In the genomic region with DNA sequence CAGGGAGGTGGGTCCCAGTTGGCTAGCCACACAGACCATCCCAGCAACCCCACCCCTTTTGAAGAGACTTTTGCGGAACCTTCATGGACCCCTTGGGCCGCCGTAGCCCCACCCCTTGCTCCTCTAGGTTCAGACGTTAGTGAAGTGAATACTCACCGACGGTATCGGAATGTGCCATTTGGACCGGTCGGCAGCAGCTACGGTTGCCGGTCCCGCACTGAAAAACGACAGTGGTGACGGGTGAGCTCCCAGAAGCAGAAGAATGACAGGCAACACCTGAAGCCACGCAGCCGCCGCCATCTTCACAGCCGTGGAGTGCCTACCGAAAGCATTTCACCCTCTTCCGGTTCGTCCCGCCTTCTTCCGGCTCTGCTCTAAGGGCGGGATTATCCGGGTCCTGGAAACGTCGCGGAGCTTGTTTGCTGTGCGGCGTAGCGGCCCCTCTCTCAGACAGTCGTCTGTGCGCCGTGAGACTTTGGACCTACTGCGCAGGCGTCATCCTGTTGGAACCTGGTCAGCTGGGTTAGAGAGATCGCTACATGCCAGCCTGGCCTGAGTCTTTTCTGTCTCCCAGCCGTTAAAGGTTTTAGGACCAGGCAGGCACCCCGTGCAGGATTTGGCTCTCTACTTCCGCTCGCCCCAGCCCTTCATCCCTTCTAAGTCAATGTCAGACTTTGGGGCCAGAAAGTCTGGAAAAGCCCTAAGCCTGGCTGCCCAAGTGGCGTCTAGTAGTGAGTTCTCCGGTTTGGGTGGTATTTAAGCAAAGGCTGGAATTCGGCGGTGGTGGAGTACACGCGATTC, we compare ENCODE assay signal across 8 cellular contexts. TPM values are rescaled to one million over a fixed set of nuclear protein-coding genes. Genes with fewer than 3 reads are reported as not detected.
DNase-seq lines count a peak whose midpoint lies in the region; ATAC-seq, FAIRE-seq and TF ChIP-seq lines count a peak whose summit lies in the region.

A gene with protein sequence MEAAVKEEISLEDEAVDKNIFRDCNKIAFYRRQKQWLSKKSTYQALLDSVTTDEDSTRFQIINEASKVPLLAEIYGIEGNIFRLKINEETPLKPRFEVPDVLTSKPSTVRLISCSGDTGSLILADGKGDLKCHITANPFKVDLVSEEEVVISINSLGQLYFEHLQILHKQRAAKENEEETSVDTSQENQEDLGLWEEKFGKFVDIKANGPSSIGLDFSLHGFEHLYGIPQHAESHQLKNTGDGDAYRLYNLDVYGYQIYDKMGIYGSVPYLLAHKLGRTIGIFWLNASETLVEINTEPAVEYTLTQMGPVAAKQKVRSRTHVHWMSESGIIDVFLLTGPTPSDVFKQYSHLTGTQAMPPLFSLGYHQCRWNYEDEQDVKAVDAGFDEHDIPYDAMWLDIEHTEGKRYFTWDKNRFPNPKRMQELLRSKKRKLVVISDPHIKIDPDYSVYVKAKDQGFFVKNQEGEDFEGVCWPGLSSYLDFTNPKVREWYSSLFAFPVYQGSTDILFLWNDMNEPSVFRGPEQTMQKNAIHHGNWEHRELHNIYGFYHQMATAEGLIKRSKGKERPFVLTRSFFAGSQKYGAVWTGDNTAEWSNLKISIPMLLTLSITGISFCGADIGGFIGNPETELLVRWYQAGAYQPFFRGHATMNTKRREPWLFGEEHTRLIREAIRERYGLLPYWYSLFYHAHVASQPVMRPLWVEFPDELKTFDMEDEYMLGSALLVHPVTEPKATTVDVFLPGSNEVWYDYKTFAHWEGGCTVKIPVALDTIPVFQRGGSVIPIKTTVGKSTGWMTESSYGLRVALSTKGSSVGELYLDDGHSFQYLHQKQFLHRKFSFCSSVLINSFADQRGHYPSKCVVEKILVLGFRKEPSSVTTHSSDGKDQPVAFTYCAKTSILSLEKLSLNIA (N-terminal part only) (plus strand): TSS at position 103 of the 801 bp plus-strand sequence. CDS start 1,281 bp downstream, outside the sequence.
A gene with protein sequence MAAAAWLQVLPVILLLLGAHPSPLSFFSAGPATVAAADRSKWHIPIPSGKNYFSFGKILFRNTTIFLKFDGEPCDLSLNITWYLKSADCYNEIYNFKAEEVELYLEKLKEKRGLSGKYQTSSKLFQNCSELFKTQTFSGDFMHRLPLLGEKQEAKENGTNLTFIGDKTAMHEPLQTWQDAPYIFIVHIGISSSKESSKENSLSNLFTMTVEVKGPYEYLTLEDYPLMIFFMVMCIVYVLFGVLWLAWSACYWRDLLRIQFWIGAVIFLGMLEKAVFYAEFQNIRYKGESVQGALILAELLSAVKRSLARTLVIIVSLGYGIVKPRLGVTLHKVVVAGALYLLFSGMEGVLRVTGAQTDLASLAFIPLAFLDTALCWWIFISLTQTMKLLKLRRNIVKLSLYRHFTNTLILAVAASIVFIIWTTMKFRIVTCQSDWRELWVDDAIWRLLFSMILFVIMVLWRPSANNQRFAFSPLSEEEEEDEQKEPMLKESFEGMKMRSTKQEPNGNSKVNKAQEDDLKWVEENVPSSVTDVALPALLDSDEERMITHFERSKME (minus strand): TSS at position 335 of the 801 bp plus-strand sequence. CDS start 35 bp downstream, at position 300.

- TF ChIP-seq POLR2A in esophagus muscularis mucosa (IDR thresholded peaks at IDR 0.05; ENCODE audit: low read depth), result peak; percentile 74

- H3K4me3 Mint-ChIP-seq in activated T-cell treated with anti-CD3 and anti-CD28 coated beads, Interleukin-2, amount 50 U/mL, for 72 hours, result peak within 1 kb of the TSS; percentile 92 to 96

- H3K4me1 ChIP-seq in esophagus muscularis mucosa (peaks cover 45 to 66% (median 58%) of the 10 kb centered on the region in 4 donors), muscle layer of duodenum (ENCODE audit: control insufficient read depth in 1 of 2, insufficient read depth in 2 of 2, low read length in 2 of 2) (peaks cover 22 to 39% of the 10 kb centered on the region in 2 donors)

- H3K4me1 Mint-ChIP-seq in activated T-cell treated with anti-CD3 and anti-CD28 coated beads, Interleukin-2, amount 50 U/mL, for 72 hours (ENCODE audit: low read depth), result peaks cover 62% of the 10 kb centered on the region

- H3K27ac Mint-ChIP-seq in activated T-cell treated with anti-CD3 and anti-CD28 coated beads, Interleukin-2, amount 50 U/mL, for 72 hours, result peak within 1 kb of the TSS; percentile 97

- H3K27me3 ChIP-seq in esophagus muscularis mucosa (no peaks in the 10 kb centered on the region), muscle layer of duodenum (ENCODE audit: low read depth, low read length) (no peaks in the 10 kb centered on the region)

- peak in 1 of 3 experiments; percentile 3 for TF ChIP-seq CTCF in esophagus muscularis mucosa (IDR thresholded peaks at IDR 0.05)

- DNase-seq in DMS79 (lab: John Stamatoyannopoulos, UW), result peak; percentile 91
- DNase-seq in RCC 7860 (ENCODE audit: low spot score), result peak; percentile 97
- peak; percentile 93 to 97 for DNase-seq in activated T-cell treated with anti-CD3 and anti-CD28 coated beads, Interleukin-2, amount 50 U/mL, for 72 hours
- DNase-seq in esophagus muscularis mucosa (ENCODE audit: extremely low spot score), result peak; percentile 99
- peak; percentile 94 for DNase-seq in stimulated activated CD8-positive, alpha-beta memory T cell treated with anti-CD3 and anti-CD28 coated beads, Interleukin-7, amount 100 ng/mL, for 4 hours (ENCODE audit: low read depth in 2 of 2)

- H3K27ac ChIP-seq in KOPT-K1 (ENCODE audit: low read depth, low read length, poor library complexity, severe bottlenecking), result peak within 1 kb of the TSS; percentile 94
- H3K27ac ChIP-seq in esophagus muscularis mucosa (replicated peaks in 1 of 4), result peak within 1 kb of the TSS; percentile 95 to 98 (median 96)
- peak within 1 kb of the TSS; percentile 100 for H3K27ac ChIP-seq in muscle layer of duodenum (ENCODE audit: low read length)

- intact Hi-C loops in esophagus muscularis mucosa (cut with DNase I), result loop anchor here (10.0 kb wide), 1 partner anchor 202 kb away; no protein-coding TSS in a partner anchor

- WGBS in esophagus muscularis mucosa, result 0% methylated on average over 24 of the region's 47 CpGs

- H3K4me3 ChIP-seq in esophagus muscularis mucosa, result peak within 1 kb of the TSS; percentile 69 to 83 (median 72)
- H3K4me3 ChIP-seq in muscle layer of duodenum (ENCODE audit: low read depth in 1 of 2, low read length in 2 of 2), result peak within 1 kb of the TSS; percentile 72 to 93

- H3K36me3 ChIP-seq in KOPT-K1 (ENCODE audit: insufficient read depth, low read length) (peaks cover 27% of the 10 kb centered on the region), esophagus muscularis mucosa (peaks cover 0 to 10% (median 2%) of the 10 kb centered on the region in 4 donors), muscle layer of duodenum (ENCODE audit: control insufficient read depth in 1 of 2, insufficient read depth in 2 of 2, low read length in 2 of 2) (peaks cover 0 to 17% of the 10 kb centered on the region in 2 donors)

- FAIRE-seq in RCC 7860 (lab: Jason Lieb, UNC), result peak; percentile 81

- ATAC-seq in GM21786 (IDR thresholded peaks at IDR 0.05; ENCODE audit: unreplicated experiment), result peak; percentile 89
- ATAC-seq in activated T-cell treated with anti-CD3 and anti-CD28 coated beads, Interleukin-2, amount 50 U/mL, for 72 hours (replicated peaks in 1 of 2), result peak; percentile 96 to 97

- H3K36me3 Mint-ChIP-seq in activated T-cell treated with anti-CD3 and anti-CD28 coated beads, Interleukin-2, amount 50 U/mL, for 72 hours (ENCODE audit: insufficient read depth in 2 of 2), result peaks cover 0 to 9% of the 10 kb centered on the region in 2 donors

- peak; percentile 10 for TF ChIP-seq EP300 in esophagus muscularis mucosa (IDR thresholded peaks at IDR 0.05)

- H3K9me3 ChIP-seq in KOPT-K1 (ENCODE audit: insufficient read depth, low read length, poor library complexity, severe bottlenecking) (no peaks in the 10 kb centered on the region), esophagus muscularis mucosa (no peaks in the 10 kb centered on the region), muscle layer of duodenum (ENCODE audit: control insufficient read depth in 1 of 2, low read length in 2 of 2) (no peaks in the 10 kb centered on the region)

- no peaks in the 10 kb centered on the region for H3K9me3 Mint-ChIP-seq in activated T-cell treated with anti-CD3 and anti-CD28 coated beads, Interleukin-2, amount 50 U/mL, for 72 hours

- no peaks in the 10 kb centered on the region for H3K27me3 Mint-ChIP-seq in activated T-cell treated with anti-CD3 and anti-CD28 coated beads, Interleukin-2, amount 50 U/mL, for 72 hours (ENCODE audit: low read depth)

RNA-seq across cellular contexts. Expression of the first gene that starts in this region (rescaled TPM):
- total RNA-seq in activated T-cell treated with anti-CD3 and anti-CD28 coated beads, Interleukin-2, amount 50 U/mL, for 72 hours, result 10 to 100 TPM; 27.3 to 34.1 TPM
- 10 to 100 TPM; 12.2 to 22.7 (median 17.7) TPM for total RNA-seq in esophagus muscularis mucosa

RNA-seq across cellular contexts. Expression of the second gene that starts in this region (rescaled TPM):
- total RNA-seq in activated T-cell treated with anti-CD3 and anti-CD28 coated beads, Interleukin-2, amount 50 U/mL, for 72 hours, result 10 to 100 TPM; 40.6 to 42.5 TPM
- total RNA-seq in esophagus muscularis mucosa, result 10 to 100 TPM; 40.7 to 57.5 (median 47.7) TPM

Comparison
In these comparisons a context has a peak if more than half of its experiments do, and no peak if none do; other contexts are left out.
1. Peak in every context shown above with its lines: DNase-seq, ATAC-seq, H3K4me3 ChIP-seq and H3K27ac ChIP-seq.